22 cellular contexts compared by ENCODE assay signal in genomic region chr6:48678390-48678789, GRCh38.
DNase-seq lines count a peak whose midpoint lies in the region; ATAC-seq, FAIRE-seq and TF ChIP-seq lines count a peak whose summit lies in the region.
"Had no signal": no experiment of that assay in that cellular context is flagged by ENCODE, and none has a peak within 500 bp of the region (broad histone marks: within the 10 kb centered on the region; RNA-seq: fewer than 3 reads in every experiment).

No MANE protein-coding gene starts in this region.

- no peak overlapping the region for H3K9ac ChIP-seq in kidney (ENCODE audit: low read length in 2 of 2)

- intact Hi-C loops in kidney (cut with DNase I): no loop called here

- peak; percentile 99 for FAIRE-seq in kidney (lab: Jason Lieb, UNC)
- FAIRE-seq: GM12892, GM18507, H1, HepG2 had no signal

- H3K9me3 ChIP-seq in kidney (ENCODE audit: control insufficient read depth in 1 of 2, low read length in 2 of 2): no peaks in the 10 kb centered on the region
- H3K9me3 ChIP-seq: BE2C had no signal

- ATAC-seq in WTC11: no peak
- ATAC-seq in HG02870 (IDR thresholded peaks at IDR 0.05; ENCODE audit: unreplicated experiment): no peak
- ATAC-seq: HepG2 had no signal

- H3K4me3 ChIP-seq in kidney (ENCODE audit: low read length in 2 of 2): no peak overlapping the region

- TF ChIP-seq CTCF in WTC11 (IDR thresholded peaks at IDR 0.05) (no peak), kidney (IDR thresholded peaks at IDR 0.05; ENCODE audit: borderline replicate concordance, extremely low read depth, insufficient read depth) (no peak)

- no peak overlapping the region for H3K4me3 Mint-ChIP-seq in WTC11
- H3K4me3 Mint-ChIP-seq: CD4-positive, CD25-positive, alpha-beta regulatory T cell; CD8-positive, alpha-beta memory T cell; H9; IgD-negative memory B cell had no signal

- H3K4me1 Mint-ChIP-seq in WTC11: no peaks in the 10 kb centered on the region
- H3K4me1 Mint-ChIP-seq: CD4-positive, CD25-positive, alpha-beta regulatory T cell; CD8-positive, alpha-beta memory T cell; H9; IgD-negative memory B cell had no signal

- CTCF ChIA-PET in WTC11 (lab: Charles Lee): no interaction called here

- no peaks in the 10 kb centered on the region for H3K36me3 ChIP-seq in kidney (ENCODE audit: control insufficient read depth in 1 of 2, insufficient read depth in 2 of 2, low read length in 2 of 2)
- H3K36me3 ChIP-seq: BE2C had no signal

- no peaks in the 10 kb centered on the region for H3K27me3 Mint-ChIP-seq in WTC11 (ENCODE audit: low read depth)
- H3K27me3 Mint-ChIP-seq: CD4-positive, CD25-positive, alpha-beta regulatory T cell; CD8-positive, alpha-beta memory T cell; IgD-negative memory B cell had no signal

- POLR2A ChIA-PET in WTC11 (lab: Charles Lee): no interaction called here

- H3K36me3 Mint-ChIP-seq in WTC11: no peaks in the 10 kb centered on the region
- H3K36me3 Mint-ChIP-seq: CD4-positive, CD25-positive, alpha-beta regulatory T cell; CD8-positive, alpha-beta memory T cell; IgD-negative memory B cell had no signal

- no peak overlapping the region for H3K27ac ChIP-seq in kidney (ENCODE audit: low read depth in 2 of 2, low read length in 2 of 2)

- H3K9me3 Mint-ChIP-seq in WTC11: 0 out of 2 replicates have a peak, but pooled peaks cover 2% of the 10 kb centered on the region
- H3K9me3 Mint-ChIP-seq: H9 had no signal

- H3K27ac Mint-ChIP-seq in WTC11: no peak overlapping the region
- H3K27ac Mint-ChIP-seq: CD4-positive, CD25-positive, alpha-beta regulatory T cell; CD8-positive, alpha-beta memory T cell; H9; IgD-negative memory B cell had no signal

- no peaks in the 10 kb centered on the region for H3K4me1 ChIP-seq in kidney (ENCODE audit: control insufficient read depth in 1 of 2, insufficient read depth in 1 of 2, low read depth in 1 of 2, low read length in 2 of 2)
- H3K4me1 ChIP-seq: BE2C had no signal

- DNase-seq in NCI-H82 (lab: John Stamatoyannopoulos, UW) (peak; percentile 18), NCI-H82 treated with DMSO at 0.1 percent for 48 hours (lab: John Stamatoyannopoulos, UW; ENCODE audit: unreplicated experiment) (no peak), WTC11 (ENCODE audit: low spot score) (no peak), kidney (no peak), GDM1 (lab: John Stamatoyannopoulos, UW) (no peak), AG08396 (ENCODE audit: low spot score) (no peak)
- DNase-seq: BE2C; C1 segment of cervical spinal cord; CD4-positive, CD25-positive, alpha-beta regulatory T cell; CD8-positive, alpha-beta memory T cell; COR-L47; DMS 273 treated with DMSO at 0.1 percent for 48 hours; DMS53; DND-41; EL; H9 had no signal

TF ChIP-seq in WTC11, 78 proteins besides CTCF, POLR2A, EP300 and RAD21:
- TF ChIP-seq PREB (CRISPR knock-in tag; IDR thresholded peaks at IDR 0.05; ENCODE audit: borderline replicate concordance) (no peak), HMGA2 (CRISPR knock-in tag; IDR thresholded peaks at IDR 0.05) (peak; percentile 96), NFATC4 (CRISPR knock-in tag; IDR thresholded peaks at IDR 0.05) (no peak), OVOL2 (CRISPR knock-in tag; IDR thresholded peaks at IDR 0.05; ENCODE audit: borderline replicate concordance) (no peak)
